In the genomic region with DNA sequence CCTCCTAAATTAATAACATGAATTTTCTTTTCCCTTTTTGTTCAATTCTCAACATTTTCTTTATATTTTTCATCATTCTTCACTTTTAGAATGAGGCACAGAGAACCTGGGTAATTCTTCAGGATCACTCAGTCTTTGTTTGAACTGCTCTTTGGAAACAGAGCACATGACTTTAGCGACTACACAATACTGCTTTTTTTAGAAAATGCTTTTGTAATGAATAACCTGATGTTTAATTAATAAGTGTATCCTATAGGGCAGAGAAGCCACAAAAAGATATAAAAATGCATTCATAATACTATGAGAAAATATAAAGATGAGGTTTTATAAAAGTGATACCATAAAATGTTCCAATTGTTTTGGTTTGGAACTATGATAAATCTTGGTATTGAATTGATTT, we compare ENCODE assay signal across 23 cellular contexts.
DNase-seq lines count a peak whose midpoint lies in the region; ATAC-seq, FAIRE-seq and TF ChIP-seq lines count a peak whose summit lies in the region.
"Had no signal": no experiment of that assay in that cellular context is flagged by ENCODE, and none has a peak within 500 bp of the region (broad histone marks: within the 10 kb centered on the region; RNA-seq: fewer than 3 reads in every experiment).

No MANE protein-coding gene starts in this region.

- H3K9me3 ChIP-seq in keratinocyte (ENCODE audit: control insufficient read depth, low read depth, low read length) (no peaks in the 10 kb centered on the region), pancreas (no peaks in the 10 kb centered on the region), BE2C (no peaks in the 10 kb centered on the region)

- H2AFZ ChIP-seq in keratinocyte (ENCODE audit: control insufficient read depth, low read length) = peak overlapping the region; percentile 3
- H2AFZ ChIP-seq: GM23338 had no signal

- H3K27ac Mint-ChIP-seq in activated T-helper 1 cell treated with anti-CD3 and anti-CD28 coated beads, Interleukin-12 subunit alpha, Interleukin-12 subunit beta, Interleukin-2, Interleukin-4 antibody, amounts not matched to agents 30 ng/mL and 10 ng/mL and 1 ng/mL, durations not matched to agents 14 hours and 24 hours and 36 hours = no peak overlapping the region
- H3K27ac Mint-ChIP-seq: CD4-positive, alpha-beta memory T cell; GM23338 had no signal

- FAIRE-seq in keratinocyte (lab: Jason Lieb, UNC) (no peak), pancreas (lab: Jason Lieb, UNC) (no peak), HTR-8/SVneo (lab: Jason Lieb, UNC) (no peak)
- FAIRE-seq: A204.1, GM12891, GM18507 had no signal

- H3K4me3 Mint-ChIP-seq in activated T-helper 1 cell treated with anti-CD3 and anti-CD28 coated beads, Interleukin-12 subunit alpha, Interleukin-12 subunit beta, Interleukin-2, Interleukin-4 antibody, amounts not matched to agents 30 ng/mL and 10 ng/mL and 1 ng/mL, durations not matched to agents 14 hours and 24 hours and 36 hours = no peak overlapping the region
- H3K4me3 Mint-ChIP-seq: CD4-positive, alpha-beta memory T cell; GM23338 had no signal

- peak in 3 of 4 donors; percentile 40 to 70 (median 59) for ATAC-seq in pancreas
- ATAC-seq: GM23338 had no signal

- no peaks in the 10 kb centered on the region for H3K36me3 ChIP-seq in keratinocyte (ENCODE audit: control insufficient read depth in 2 of 2, extremely low read depth in 1 of 2, insufficient read depth in 2 of 2, low read length in 2 of 2)
- no peaks in the 10 kb centered on the region for H3K36me3 ChIP-seq in pancreas
- no peaks in the 10 kb centered on the region for H3K36me3 ChIP-seq in BE2C

- H3K9me3 Mint-ChIP-seq in activated T-helper 1 cell treated with anti-CD3 and anti-CD28 coated beads, Interleukin-12 subunit alpha, Interleukin-12 subunit beta, Interleukin-2, Interleukin-4 antibody, amounts not matched to agents 30 ng/mL and 10 ng/mL and 1 ng/mL, durations not matched to agents 14 hours and 24 hours and 36 hours = no peaks in the 10 kb centered on the region
- H3K9me3 Mint-ChIP-seq: GM23338 had no signal

- intact Hi-C loops in pancreas (cut with DNase I) = no loop called here
- intact Hi-C loops in activated T-helper 1 cell treated with anti-CD3 and anti-CD28 coated beads, Interleukin-12 subunit alpha, Interleukin-12 subunit beta, Interleukin-2, Interleukin-4 antibody, amounts not matched to agents 30 ng/mL and 10 ng/mL and 1 ng/mL, durations not matched to agents 14 hours and 24 hours and 36 hours (cut with micrococcal nuclease) = no loop called here

- no peak overlapping the region for H3K27ac ChIP-seq in keratinocyte (ENCODE audit: control insufficient read depth, insufficient read depth, low read length)
- H3K27ac ChIP-seq in pancreas = no peak overlapping the region
- H3K27ac ChIP-seq: 22Rv1 had no signal

- H3K9ac ChIP-seq in keratinocyte (ENCODE audit: control insufficient read depth, extremely low read depth, insufficient read depth, low read length) = no peak overlapping the region

- TF ChIP-seq CTCF in keratinocyte (optimal IDR thresholded peaks at IDR 0.05 in 1 of 3, IDR thresholded peaks at IDR 0.05 in 1 of 3, conservative IDR thresholded peaks at IDR 0.05 in 1 of 3; ENCODE audit: extremely low read depth in 1 of 3, insufficient read depth in 2 of 3, low read length in 3 of 3) (no peak), pancreas (IDR thresholded peaks at IDR 0.05) (no peak), BE2C (IDR thresholded peaks at IDR 0.05; ENCODE audit: low read depth, low read length) (no peak)

- peak; percentile 39 for DNase-seq in DMS53 (lab: John Stamatoyannopoulos, UW)
- no peak for DNase-seq in DMS53 treated with DMSO at 0.1 percent for 48 hours (lab: John Stamatoyannopoulos, UW; ENCODE audit: unreplicated experiment)
- no peak for DNase-seq in keratinocyte (ENCODE audit: low read depth, low spot score)
- DNase-seq in pancreas = no peak
- peak; percentile 52 for DNase-seq in superior temporal gyrus (ENCODE audit: extremely low spot score)
- DNase-seq in activated T-helper 1 cell treated with anti-CD3 and anti-CD28 coated beads, Interleukin-12 subunit alpha, Interleukin-12 subunit beta, Interleukin-2, Interleukin-4 antibody, amounts not matched to agents 30 ng/mL and 10 ng/mL and 1 ng/mL, durations not matched to agents 14 hours and 24 hours and 36 hours (ENCODE audit: low spot score) = no peak
- no peak for DNase-seq in BE2C
- no peak for DNase-seq in HTR-8/SVneo (ENCODE audit: insufficient read length, low spot score)
- DNase-seq: AML-193; C1 segment of cervical spinal cord; Calu3; CD4-positive, alpha-beta memory T cell; COR-L47; DMS79; EL; GDM1; H7; HCEC 1CT had no signal

- 14 to 16% methylated on average over 1 of the region's 1 CpG for whole genome bisulfite sequencing in pancreas, 2 donors

- H3K27me3 ChIP-seq in keratinocyte (ENCODE audit: control insufficient read depth, extremely low read depth, insufficient read depth, low read length) = no peaks in the 10 kb centered on the region
- no peaks in the 10 kb centered on the region for H3K27me3 ChIP-seq in pancreas
- no peaks in the 10 kb centered on the region for H3K27me3 ChIP-seq in BE2C

- dilution Hi-C loops in keratinocyte (cut with MboI; ENCODE audit: extremely low pct_ligation_motif_present, low sequenced_read_pairs) = no loop called here

- no peaks in the 10 kb centered on the region for H3K9me1 ChIP-seq in keratinocyte (ENCODE audit: control insufficient read depth, extremely low read depth, insufficient read depth, low read length)

- no peaks in the 10 kb centered on the region for H3K27me3 Mint-ChIP-seq in activated T-helper 1 cell treated with anti-CD3 and anti-CD28 coated beads, Interleukin-12 subunit alpha, Interleukin-12 subunit beta, Interleukin-2, Interleukin-4 antibody, amounts not matched to agents 30 ng/mL and 10 ng/mL and 1 ng/mL, durations not matched to agents 14 hours and 24 hours and 36 hours (ENCODE audit: insufficient read depth)
- H3K27me3 Mint-ChIP-seq: CD4-positive, alpha-beta memory T cell had no signal

- H3K36me3 Mint-ChIP-seq in activated T-helper 1 cell treated with anti-CD3 and anti-CD28 coated beads, Interleukin-12 subunit alpha, Interleukin-12 subunit beta, Interleukin-2, Interleukin-4 antibody, amounts not matched to agents 30 ng/mL and 10 ng/mL and 1 ng/mL, durations not matched to agents 14 hours and 24 hours and 36 hours (ENCODE audit: low read depth) = no peaks in the 10 kb centered on the region
- H3K36me3 Mint-ChIP-seq: CD4-positive, alpha-beta memory T cell had no signal

- peaks cover 3% of the 10 kb centered on the region for H3K4me1 ChIP-seq in keratinocyte (ENCODE audit: control insufficient read depth, extremely low read depth, insufficient read depth, low read length)
- peaks cover 0 to 16% (median 15%) of the 10 kb centered on the region in 3 donors for H3K4me1 ChIP-seq in pancreas
- no peaks in the 10 kb centered on the region for H3K4me1 ChIP-seq in BE2C

- H3K4me2 ChIP-seq in keratinocyte (ENCODE audit: control insufficient read depth, extremely low read depth, insufficient read depth, low read depth, low read length) = no peak overlapping the region
- H3K4me2 ChIP-seq: GM23338 had no signal

- H3K79me2 ChIP-seq in keratinocyte (ENCODE audit: control insufficient read depth, insufficient read depth, low read length) = no peaks in the 10 kb centered on the region

- H3K4me3 ChIP-seq in keratinocyte (ENCODE audit: control insufficient read depth in 2 of 3, extremely low read depth in 1 of 3, insufficient read depth in 2 of 3, low read depth in 1 of 3, low read length in 3 of 3) (no peak overlapping the region), pancreas (no peak overlapping the region), BE2C (ENCODE audit: low read depth, low read length) (no peak overlapping the region)
- H3K4me3 ChIP-seq: GM23338 had no signal

- no peaks in the 10 kb centered on the region for H4K20me1 ChIP-seq in keratinocyte (ENCODE audit: control insufficient read depth, extremely low read depth, insufficient read depth, low read length)

- H3K4me1 Mint-ChIP-seq in activated T-helper 1 cell treated with anti-CD3 and anti-CD28 coated beads, Interleukin-12 subunit alpha, Interleukin-12 subunit beta, Interleukin-2, Interleukin-4 antibody, amounts not matched to agents 30 ng/mL and 10 ng/mL and 1 ng/mL, durations not matched to agents 14 hours and 24 hours and 36 hours (ENCODE audit: low read depth) = no peaks in the 10 kb centered on the region
- H3K4me1 Mint-ChIP-seq: CD4-positive, alpha-beta memory T cell; GM23338 had no signal

Comparison
In these comparisons a context has a peak if more than half of its experiments do, and no peak if none do; other contexts are left out.
1. DNase-seq: peak in DMS53 (single experiment) and superior temporal gyrus (single experiment); none in DMS53 treated with DMSO at 0.1 percent for 48 hours (single experiment), keratinocyte (single experiment), pancreas (0 of 6), activated T-helper 1 cell treated with anti-CD3 and anti-CD28 coated beads, Interleukin-12 subunit alpha, Interleukin-12 subunit beta, Interleukin-2, Interleukin-4 antibody, amounts not matched to agents 30 ng/mL and 10 ng/mL and 1 ng/mL, durations not matched to agents 14 hours and 24 hours and 36 hours (single experiment), BE2C (single experiment) and HTR-8/SVneo (single experiment).